In the genomic region with DNA sequence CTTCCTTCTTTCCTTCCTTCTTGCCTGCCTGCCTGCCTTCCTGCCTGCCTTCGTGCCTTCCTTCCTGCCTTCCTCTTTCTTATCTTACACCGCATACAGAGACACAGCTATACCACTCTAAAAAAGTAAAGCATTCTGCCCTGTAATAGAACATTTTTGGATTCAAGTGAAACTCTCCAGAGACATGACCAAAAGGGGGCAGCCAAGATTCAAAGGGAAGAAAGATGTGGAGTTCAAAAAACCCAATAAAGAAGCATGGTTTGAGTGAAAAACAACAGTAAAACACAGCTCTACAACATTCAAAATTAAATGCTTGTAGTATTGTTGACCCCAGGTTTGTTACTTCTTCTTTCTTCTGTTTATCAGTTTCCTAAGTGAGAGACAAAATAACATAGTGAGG, we compare ENCODE assay signal across 16 cellular contexts.
A peak's percentile ranks its signal among the peaks of the same experiment; 100 is the strongest.
DNase-seq lines count a peak whose midpoint lies in the region; ATAC-seq and TF ChIP-seq lines count a peak whose summit lies in the region.
"Had no signal": no experiment of that assay in that cellular context is flagged by ENCODE, and none has a peak within 500 bp of the region (broad histone marks: within the 10 kb centered on the region; RNA-seq: fewer than 3 reads in every experiment).

No MANE protein-coding gene starts in this region.

- no peaks in the 10 kb centered on the region for H3K27me3 Mint-ChIP-seq in progenitor cell of endocrine pancreas
- H3K27me3 Mint-ChIP-seq in naive thymus-derived CD8-positive, alpha-beta T cell: no peaks in the 10 kb centered on the region
- no peaks in the 10 kb centered on the region for H3K27me3 Mint-ChIP-seq in activated CD8-positive, alpha-beta T cell treated with anti-CD3 and anti-CD28 coated beads, Interleukin-2, amount 10 ng/mL, durations not matched to agents 7 days and 5 days (ENCODE audit: low read depth)
- H3K27me3 Mint-ChIP-seq: activated naive CD8-positive, alpha-beta T cell treated with anti-CD3 and anti-CD28 coated beads, Interleukin-2, amount 10 ng/mL, durations not matched to agents 7 days and 5 days had no signal

- DNase-seq in NCI-H2107 treated with DMSO at 0.1 percent for 48 hours (lab: John Stamatoyannopoulos, UW; ENCODE audit: unreplicated experiment) (peak; percentile 17), NCI-H2107 (lab: John Stamatoyannopoulos, UW) (no peak), NCI-H2081 (lab: John Stamatoyannopoulos, UW) (peak; percentile 26 to 69), WERI-Rb-1 (peak; percentile 29), progenitor cell of endocrine pancreas (ENCODE audit: low spot score, unreplicated experiment) (no peak), GM19240 (ENCODE audit: insufficient read length, low spot score) (no peak)
- DNase-seq in naive thymus-derived CD8-positive, alpha-beta T cell: no peak
- DNase-seq in activated CD8-positive, alpha-beta T cell treated with anti-CD3 and anti-CD28 coated beads, Interleukin-2, amount 10 ng/mL, durations not matched to agents 7 days and 5 days: no peak
- DNase-seq: activated naive CD8-positive, alpha-beta T cell treated with anti-CD3 and anti-CD28 coated beads, Interleukin-2, amount 10 ng/mL, durations not matched to agents 7 days and 5 days; dorsolateral prefrontal cortex; NCI-H526; occipital lobe; stimulated activated CD4-positive, alpha-beta T cell treated with anti-CD3 and anti-CD28 coated beads, Interleukin-4, amount 100 ng/mL, for 1 hour had no signal

- POLR2A ChIA-PET in naive thymus-derived CD8-positive, alpha-beta T cell (lab: Charles Lee): no interaction called here
- POLR2A ChIA-PET in activated CD8-positive, alpha-beta T cell treated with anti-CD3 and anti-CD28 coated beads, Interleukin-2, amount 10 ng/mL, durations not matched to agents 7 days and 5 days (lab: Charles Lee): no interaction called here

- H3K27ac ChIP-seq in WERI-Rb-1: no peak overlapping the region
- H3K27ac ChIP-seq: A549, dorsolateral prefrontal cortex, gastroesophageal sphincter had no signal

- peaks cover 9% of the 10 kb centered on the region for H3K9me3 Mint-ChIP-seq in progenitor cell of endocrine pancreas (ENCODE audit: low read depth)
- peaks cover 0 to 31% (median 6%) of the 10 kb centered on the region in 9 donors for H3K9me3 Mint-ChIP-seq in naive thymus-derived CD8-positive, alpha-beta T cell
- H3K9me3 Mint-ChIP-seq in activated CD8-positive, alpha-beta T cell treated with anti-CD3 and anti-CD28 coated beads, Interleukin-2, amount 10 ng/mL, durations not matched to agents 7 days and 5 days (ENCODE audit: insufficient read depth): peaks cover 18% of the 10 kb centered on the region

- no peaks in the 10 kb centered on the region for H3K36me3 ChIP-seq in WERI-Rb-1
- H3K36me3 ChIP-seq: gastroesophageal sphincter had no signal

- no peak overlapping the region for H3K27ac Mint-ChIP-seq in progenitor cell of endocrine pancreas
- no peak overlapping the region for H3K27ac Mint-ChIP-seq in naive thymus-derived CD8-positive, alpha-beta T cell
- no peak overlapping the region for H3K27ac Mint-ChIP-seq in activated CD8-positive, alpha-beta T cell treated with anti-CD3 and anti-CD28 coated beads, Interleukin-2, amount 10 ng/mL, durations not matched to agents 7 days and 5 days
- H3K27ac Mint-ChIP-seq: activated naive CD8-positive, alpha-beta T cell treated with anti-CD3 and anti-CD28 coated beads, Interleukin-2, amount 10 ng/mL, durations not matched to agents 7 days and 5 days; T-helper 1 cell treated with Interleukin-12 subunit alpha and Interleukin-12 subunit beta and Interleukin-4 antibody, amounts not matched to agents 30 μg/mL and 1 μg/mL, for 36 hours had no signal

- no peaks in the 10 kb centered on the region for H3K36me3 Mint-ChIP-seq in progenitor cell of endocrine pancreas (ENCODE audit: insufficient read depth)
- peaks cover 0 to 4% (median 0%) of the 10 kb centered on the region in 3 donors for H3K36me3 Mint-ChIP-seq in naive thymus-derived CD8-positive, alpha-beta T cell
- H3K36me3 Mint-ChIP-seq in activated CD8-positive, alpha-beta T cell treated with anti-CD3 and anti-CD28 coated beads, Interleukin-2, amount 10 ng/mL, durations not matched to agents 7 days and 5 days (ENCODE audit: low read depth): no peaks in the 10 kb centered on the region
- H3K36me3 Mint-ChIP-seq: activated naive CD8-positive, alpha-beta T cell treated with anti-CD3 and anti-CD28 coated beads, Interleukin-2, amount 10 ng/mL, durations not matched to agents 7 days and 5 days had no signal

- no peaks in the 10 kb centered on the region for H3K4me1 Mint-ChIP-seq in progenitor cell of endocrine pancreas (ENCODE audit: low read depth)
- no peaks in the 10 kb centered on the region for H3K4me1 Mint-ChIP-seq in naive thymus-derived CD8-positive, alpha-beta T cell
- H3K4me1 Mint-ChIP-seq in activated CD8-positive, alpha-beta T cell treated with anti-CD3 and anti-CD28 coated beads, Interleukin-2, amount 10 ng/mL, durations not matched to agents 7 days and 5 days (ENCODE audit: low read depth): no peaks in the 10 kb centered on the region
- H3K4me1 Mint-ChIP-seq: activated naive CD8-positive, alpha-beta T cell treated with anti-CD3 and anti-CD28 coated beads, Interleukin-2, amount 10 ng/mL, durations not matched to agents 7 days and 5 days had no signal

- no peak overlapping the region for H3K4me3 ChIP-seq in WERI-Rb-1 (ENCODE audit: low read depth, low read length)
- H3K4me3 ChIP-seq: A549, dorsolateral prefrontal cortex, gastroesophageal sphincter had no signal

- peak; percentile 42 for TF ChIP-seq CTCF in WERI-Rb-1 (IDR thresholded peaks at IDR 0.05; ENCODE audit: low read depth, low read length)
- TF ChIP-seq CTCF in progenitor cell of endocrine pancreas (IDR thresholded peaks at IDR 0.05; ENCODE audit: unreplicated experiment): peak; percentile 37

- H3K27me3 ChIP-seq in WERI-Rb-1 (ENCODE audit: insufficient read depth, low read depth, severe bottlenecking): no peaks in the 10 kb centered on the region
- H3K27me3 ChIP-seq: dorsolateral prefrontal cortex, gastroesophageal sphincter had no signal

- no peak for ATAC-seq in naive thymus-derived CD8-positive, alpha-beta T cell
- ATAC-seq in activated CD8-positive, alpha-beta T cell treated with anti-CD3 and anti-CD28 coated beads, Interleukin-2, amount 10 ng/mL, durations not matched to agents 7 days and 5 days: no peak
- ATAC-seq: A549, gastroesophageal sphincter had no signal

- no peaks in the 10 kb centered on the region for H3K9me3 ChIP-seq in WERI-Rb-1 (ENCODE audit: severe bottlenecking)
- H3K9me3 ChIP-seq: A549, gastroesophageal sphincter had no signal

- CTCF ChIA-PET in activated CD8-positive, alpha-beta T cell treated with anti-CD3 and anti-CD28 coated beads, Interleukin-2, amount 10 ng/mL, durations not matched to agents 7 days and 5 days (lab: Charles Lee): no interaction called here

- H3K4me3 Mint-ChIP-seq in progenitor cell of endocrine pancreas (ENCODE audit: low read depth): no peak overlapping the region
- H3K4me3 Mint-ChIP-seq in naive thymus-derived CD8-positive, alpha-beta T cell: no peak overlapping the region
- H3K4me3 Mint-ChIP-seq in activated CD8-positive, alpha-beta T cell treated with anti-CD3 and anti-CD28 coated beads, Interleukin-2, amount 10 ng/mL, durations not matched to agents 7 days and 5 days: no peak overlapping the region
- H3K4me3 Mint-ChIP-seq: activated naive CD8-positive, alpha-beta T cell treated with anti-CD3 and anti-CD28 coated beads, Interleukin-2, amount 10 ng/mL, durations not matched to agents 7 days and 5 days; T-helper 1 cell treated with Interleukin-12 subunit alpha and Interleukin-12 subunit beta and Interleukin-4 antibody, amounts not matched to agents 30 μg/mL and 1 μg/mL, for 36 hours had no signal

Comparison
In these comparisons a context has a peak if more than half of its experiments do, and no peak if none do; other contexts are left out.
1. DNase-seq: peak in NCI-H2107 treated with DMSO at 0.1 percent for 48 hours (single experiment), NCI-H2081 (2 of 2) and WERI-Rb-1 (single experiment); none in NCI-H2107 (single experiment), progenitor cell of endocrine pancreas (single experiment), naive thymus-derived CD8-positive, alpha-beta T cell (0 of 10), activated CD8-positive, alpha-beta T cell treated with anti-CD3 and anti-CD28 coated beads, Interleukin-2, amount 10 ng/mL, durations not matched to agents 7 days and 5 days (single experiment) and GM19240 (single experiment).